Comparison of ENCODE assay signal across 14 cellular contexts in genomic region chr1:161388639-161389038, GRCh38. TPM values are rescaled to one million over a fixed set of nuclear protein-coding genes. Genes with fewer than 3 reads are reported as not detected.
DNase-seq lines count a peak whose midpoint lies in the region; ATAC-seq and TF ChIP-seq lines count a peak whose summit lies in the region.
"Had no signal": no experiment of that assay in that cellular context is flagged by ENCODE, and none has a peak within 500 bp of the region (broad histone marks: within the 10 kb centered on the region; RNA-seq: fewer than 3 reads in every experiment).

No MANE protein-coding gene starts in this region.

- H3K27me3 Mint-ChIP-seq in activated naive CD4-positive, alpha-beta T cell treated with anti-CD3 and anti-CD28 coated beads, Interleukin-2, amount 50 U/mL, for 24 hours: no peaks in the 10 kb centered on the region
- H3K27me3 Mint-ChIP-seq in activated T-cell treated with anti-CD3 and anti-CD28 coated beads, Interleukin-2, amount 50 U/mL, for 72 hours (ENCODE audit: low read depth): no peaks in the 10 kb centered on the region
- H3K27me3 Mint-ChIP-seq in immature natural killer cell (ENCODE audit: low read depth in 3 of 3): peaks cover 4 to 7% (median 5%) of the 10 kb centered on the region in 3 donors
- no peaks in the 10 kb centered on the region for H3K27me3 Mint-ChIP-seq in type B pancreatic cell

- H3K9me3 Mint-ChIP-seq in activated naive CD4-positive, alpha-beta T cell treated with anti-CD3 and anti-CD28 coated beads, Interleukin-2, amount 50 U/mL, for 24 hours: no peaks in the 10 kb centered on the region
- H3K9me3 Mint-ChIP-seq in activated T-cell treated with anti-CD3 and anti-CD28 coated beads, Interleukin-2, amount 50 U/mL, for 72 hours: no peaks in the 10 kb centered on the region
- H3K9me3 Mint-ChIP-seq in immature natural killer cell (no peaks in the 10 kb centered on the region), type B pancreatic cell (no peaks in the 10 kb centered on the region)

- H3K27ac Mint-ChIP-seq in activated naive CD4-positive, alpha-beta T cell treated with anti-CD3 and anti-CD28 coated beads, Interleukin-2, amount 50 U/mL, for 24 hours: peak overlapping the region; percentile 92
- H3K27ac Mint-ChIP-seq in activated T-cell treated with anti-CD3 and anti-CD28 coated beads, Interleukin-2, amount 50 U/mL, for 72 hours: peak overlapping the region; percentile 97
- peak overlapping the region in 5 of 6 donors; percentile 93 to 98 (median 96) for H3K27ac Mint-ChIP-seq in immature natural killer cell
- H3K27ac Mint-ChIP-seq in type B pancreatic cell: no peak overlapping the region

- intact Hi-C loops in mucosa of descending colon (cut with DNase I, micrococcal nuclease): loop anchor here in 1 of 2 donors (10.0 kb wide), 2 partner anchors 164 to 194 kb away; partner anchors contain the start of genes ADAMTS4, APOA2 and TOMM40L

- peak overlapping the region; percentile 93 for H3K4me3 Mint-ChIP-seq in activated naive CD4-positive, alpha-beta T cell treated with anti-CD3 and anti-CD28 coated beads, Interleukin-2, amount 50 U/mL, for 24 hours
- peak overlapping the region; percentile 84 to 96 for H3K4me3 Mint-ChIP-seq in activated T-cell treated with anti-CD3 and anti-CD28 coated beads, Interleukin-2, amount 50 U/mL, for 72 hours
- H3K4me3 Mint-ChIP-seq in immature natural killer cell (peak overlapping the region; percentile 67 to 95 (median 92)), type B pancreatic cell (peak overlapping the region; percentile 94)

- DNase-seq in activated naive CD4-positive, alpha-beta T cell treated with anti-CD3 and anti-CD28 coated beads, Interleukin-2, amount 50 U/mL, for 16 hours: no peak
- DNase-seq in activated T-cell treated with anti-CD3 and anti-CD28 coated beads, Interleukin-2, amount 50 U/mL, for 72 hours: no peak
- no peak for DNase-seq in immature natural killer cell
- no peak for DNase-seq in type B pancreatic cell (ENCODE audit: extremely low spot score, unreplicated experiment)
- no peak for DNase-seq in NCI-H526 treated with DMSO at 0.1 percent for 48 hours (lab: John Stamatoyannopoulos, UW)
- no peak for DNase-seq in mucosa of descending colon
- DNase-seq: cerebellar nuclear complex; NCI-H1092 treated with DMSO at 0.1 percent for 48 hours; stimulated activated CD4-positive, alpha-beta T cell treated with anti-CD3 and anti-CD28 coated beads, Interleukin-4, amount 100 ng/mL, for 1 hour had no signal

- no peaks in the 10 kb centered on the region for H3K36me3 Mint-ChIP-seq in activated naive CD4-positive, alpha-beta T cell treated with anti-CD3 and anti-CD28 coated beads, Interleukin-2, amount 50 U/mL, for 24 hours
- H3K36me3 Mint-ChIP-seq in activated T-cell treated with anti-CD3 and anti-CD28 coated beads, Interleukin-2, amount 50 U/mL, for 72 hours (ENCODE audit: insufficient read depth in 2 of 2): peaks cover 0 to 4% of the 10 kb centered on the region in 2 donors
- H3K36me3 Mint-ChIP-seq in immature natural killer cell: no peaks in the 10 kb centered on the region
- H3K36me3 Mint-ChIP-seq in type B pancreatic cell: no peaks in the 10 kb centered on the region

- TF ChIP-seq CTCF in type B pancreatic cell (conservative IDR thresholded peaks at IDR 0.05) (no peak), mucosa of descending colon (IDR thresholded peaks at IDR 0.05) (no peak)

- no peak overlapping the region for H3K4me3 ChIP-seq in mucosa of descending colon

- H3K4me1 Mint-ChIP-seq in activated naive CD4-positive, alpha-beta T cell treated with anti-CD3 and anti-CD28 coated beads, Interleukin-2, amount 50 U/mL, for 24 hours: peaks cover 32% of the 10 kb centered on the region
- peaks cover 59% of the 10 kb centered on the region for H3K4me1 Mint-ChIP-seq in activated T-cell treated with anti-CD3 and anti-CD28 coated beads, Interleukin-2, amount 50 U/mL, for 72 hours (ENCODE audit: low read depth)
- peaks cover 8 to 19% of the 10 kb centered on the region in 2 donors for H3K4me1 Mint-ChIP-seq in immature natural killer cell
- peaks cover 7% of the 10 kb centered on the region for H3K4me1 Mint-ChIP-seq in type B pancreatic cell (ENCODE audit: unreplicated experiment)

- ATAC-seq in activated T-cell treated with anti-CD3 and anti-CD28 coated beads, Interleukin-2, amount 50 U/mL, for 72 hours (replicated peaks in 1 of 2): no peak
- no peak for ATAC-seq in mucosa of descending colon
- ATAC-seq in HG03469 (IDR thresholded peaks at IDR 0.05; ENCODE audit: unreplicated experiment): no peak

- H3K9me3 ChIP-seq in mucosa of descending colon: no peaks in the 10 kb centered on the region

- H3K36me3 ChIP-seq in mucosa of descending colon (ENCODE audit: low read depth): no peaks in the 10 kb centered on the region

- H3K4me1 ChIP-seq in mucosa of descending colon (ENCODE audit: low read depth): no peaks in the 10 kb centered on the region

RNA-seq across cellular contexts. Expression of gene CFAP126, which starts 21.0 kb away (rescaled TPM):
- total RNA-seq in activated T-cell treated with anti-CD3 and anti-CD28 coated beads, Interleukin-2, amount 50 U/mL, for 72 hours: under 1 TPM in 1 of 2 donors, not detected in 1; 0.76 TPM
- polyA plus RNA-seq in immature natural killer cell: not detected
- 0.76 and 13.5 TPM in 2 replicates for total RNA-seq in type B pancreatic cell (ENCODE audit: low replicate concordance)
- not detected for total RNA-seq in mucosa of descending colon
- total RNA-seq: G401, omental fat pad, subcutaneous adipose tissue had no signal
